Comparison of ENCODE assay signal across 1 cellular context in the genomic region with DNA sequence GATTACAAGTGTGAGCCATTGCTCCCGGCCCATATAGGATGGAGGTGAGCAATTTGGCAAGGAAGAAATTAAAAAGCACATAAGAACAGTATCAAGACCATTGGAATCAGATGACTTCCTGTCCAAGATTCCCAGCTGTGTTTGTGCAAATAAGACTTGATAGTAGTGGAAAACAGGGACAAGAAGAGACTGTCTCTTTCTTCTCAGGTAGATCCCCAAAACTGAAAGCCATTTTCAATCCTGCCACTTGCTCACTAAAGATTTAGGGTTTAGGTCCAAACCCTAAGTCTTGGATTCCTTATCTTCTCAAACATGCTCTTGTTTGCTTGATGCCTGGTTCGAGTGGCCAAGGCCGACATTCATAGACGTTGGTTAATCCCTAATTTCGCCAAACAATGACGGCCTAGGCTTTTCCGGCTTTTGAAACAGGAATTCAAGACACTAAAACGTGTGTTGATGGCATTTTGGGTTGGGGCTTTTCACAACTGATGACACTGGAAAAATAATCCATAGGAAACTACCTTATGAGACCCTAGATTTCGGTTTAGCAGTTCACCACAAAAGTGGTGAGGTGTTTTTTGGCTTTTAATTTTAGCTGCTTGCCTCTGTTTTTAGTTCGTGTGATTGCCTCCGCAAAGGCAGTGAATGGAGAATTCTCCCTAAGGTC.
TF ChIP-seq lines count a peak whose summit lies in the region.

No MANE protein-coding gene starts in this region.

TF ChIP-seq in HEK293, 187 proteins besides CTCF, POLR2A, EP300 and RAD21 (continued from another document):
- TF ChIP-seq ZBTB49 (tag by site-specific recombination; IDR thresholded peaks at IDR 0.05; ENCODE audit: low read depth) (no peak), ZNF391 (tag by site-specific recombination; IDR thresholded peaks at IDR 0.05; ENCODE audit: borderline replicate concordance, low read depth) (0 out of 2 replicates have a peak, but pooled peaks have one; percentile 67), ZBTB48 (tag by site-specific recombination; IDR thresholded peaks at IDR 0.05) (0 out of 2 replicates have a peak, but pooled peaks have one; percentile 25), ZNF510 (tag by site-specific recombination; IDR thresholded peaks at IDR 0.05; ENCODE audit: insufficient replicate concordance) (no peak)
